In genomic region chr14:28300356-28300755, GRCh38 we compare ENCODE assay signal across 30 cellular contexts.
"Had no signal": no experiment of that assay in that cellular context is flagged by ENCODE, and none has a peak within 500 bp of the region (broad histone marks: within the 10 kb centered on the region; RNA-seq: fewer than 3 reads in every experiment).

No MANE protein-coding gene starts in this region.

- H2AFZ ChIP-seq: neural progenitor cell, parathyroid adenoma had no signal

- H3K36me3 Mint-ChIP-seq: naive B cell; natural killer cell; neural progenitor cell; stimulated activated effector memory CD8-positive, alpha-beta T cell treated with anti-CD3 and anti-CD28 coated beads, Interleukin-12 subunit alpha, Interleukin-12 subunit beta, amount 100 ng/mL, for 72 hours had no signal

- H3K27me3 Mint-ChIP-seq: naive B cell; stimulated activated naive CD8-positive, alpha-beta T cell treated with anti-CD3 and anti-CD28 coated beads, Interleukin-15, Interleukin-2, amounts not matched to agents 100 ng/mL and 50 ng/mL, for 24 hours had no signal

- H3K27ac Mint-ChIP-seq: naive B cell; natural killer cell; nephron progenitor cell; neural progenitor cell; stimulated activated effector memory CD8-positive, alpha-beta T cell treated with anti-CD3 and anti-CD28 coated beads, Interleukin-12 subunit alpha, Interleukin-12 subunit beta, amount 100 ng/mL, for 72 hours; stimulated activated naive CD8-positive, alpha-beta T cell treated with anti-CD3 and anti-CD28 coated beads, Interleukin-15, Interleukin-2, amounts not matched to agents 100 ng/mL and 50 ng/mL, for 24 hours had no signal

- H3K27ac ChIP-seq: left lung, lower lobe of right lung, neural progenitor cell, neutrophil, parathyroid adenoma, psoas muscle, right atrium auricular region, right lobe of liver, spleen, suprapubic skin, thoracic aorta, tibial artery, upper lobe of right lung had no signal

- H3K4me1 ChIP-seq: left lung, lower lobe of right lung, neural progenitor cell, parathyroid adenoma, psoas muscle, right atrium auricular region, right lobe of liver, spleen, suprapubic skin, tibial artery, upper lobe of right lung had no signal

- H3K27me3 ChIP-seq: left lung, neural progenitor cell, neutrophil, right atrium auricular region, right lobe of liver, spleen, suprapubic skin, tibial artery, upper lobe of right lung had no signal

- H3K4me3 Mint-ChIP-seq: naive B cell; natural killer cell; nephron progenitor cell; neural progenitor cell; stimulated activated effector memory CD8-positive, alpha-beta T cell treated with anti-CD3 and anti-CD28 coated beads, Interleukin-12 subunit alpha, Interleukin-12 subunit beta, amount 100 ng/mL, for 72 hours; stimulated activated naive CD8-positive, alpha-beta T cell treated with anti-CD3 and anti-CD28 coated beads, Interleukin-15, Interleukin-2, amounts not matched to agents 100 ng/mL and 50 ng/mL, for 24 hours had no signal

- H3K9ac ChIP-seq: neural progenitor cell, parathyroid adenoma had no signal

- FAIRE-seq: islet of Langerhans, kidney, small intestine, urothelium cell line had no signal

- H3K4me1 Mint-ChIP-seq: naive B cell; natural killer cell; nephron progenitor cell; neural progenitor cell; stimulated activated effector memory CD8-positive, alpha-beta T cell treated with anti-CD3 and anti-CD28 coated beads, Interleukin-12 subunit alpha, Interleukin-12 subunit beta, amount 100 ng/mL, for 72 hours had no signal

- H3K4me3 ChIP-seq: left lung, lower lobe of right lung, neural progenitor cell, psoas muscle, right atrium auricular region, right lobe of liver, spleen, suprapubic skin, thoracic aorta, tibial artery, upper lobe of right lung had no signal

- ATAC-seq: left colon; left lung; lower lobe of right lung; natural killer cell; psoas muscle; right lobe of liver; stimulated activated effector memory CD8-positive, alpha-beta T cell treated with anti-CD3 and anti-CD28 coated beads, Interleukin-12 subunit alpha, Interleukin-12 subunit beta, amount 100 ng/mL, for 72 hours; upper lobe of right lung had no signal

- H3K36me3 ChIP-seq: left lung, lower lobe of right lung, neural progenitor cell, neutrophil, right atrium auricular region, right lobe of liver, spleen, suprapubic skin, thoracic aorta, tibial artery, upper lobe of right lung had no signal

- H3K4me2 ChIP-seq: neural progenitor cell had no signal

- H3K79me2 ChIP-seq: parathyroid adenoma had no signal

- H3K9me3 ChIP-seq: lower lobe of right lung, neutrophil, psoas muscle, right atrium auricular region, right lobe of liver, thoracic aorta, tibial artery, upper lobe of right lung had no signal

- DNase-seq: hippocampal formation; kidney; left colon; left lung; lower lobe of right lung; mammary epithelial cell; mesenchymal stem cell; naive B cell; natural killer cell; nephron progenitor cell; occipital lobe; psoas muscle; right lobe of liver; small intestine; spleen; stimulated activated CD4-positive, alpha-beta T cell treated with anti-CD3 and anti-CD28 coated beads, Interleukin-4, amount 100 ng/mL, for 24 hours; stimulated activated naive CD4-positive, alpha-beta T cell; tibial artery; trophoblast cell; upper lobe of right lung had no signal
